ENCODE assay signal across 2 cellular contexts in the genomic region with DNA sequence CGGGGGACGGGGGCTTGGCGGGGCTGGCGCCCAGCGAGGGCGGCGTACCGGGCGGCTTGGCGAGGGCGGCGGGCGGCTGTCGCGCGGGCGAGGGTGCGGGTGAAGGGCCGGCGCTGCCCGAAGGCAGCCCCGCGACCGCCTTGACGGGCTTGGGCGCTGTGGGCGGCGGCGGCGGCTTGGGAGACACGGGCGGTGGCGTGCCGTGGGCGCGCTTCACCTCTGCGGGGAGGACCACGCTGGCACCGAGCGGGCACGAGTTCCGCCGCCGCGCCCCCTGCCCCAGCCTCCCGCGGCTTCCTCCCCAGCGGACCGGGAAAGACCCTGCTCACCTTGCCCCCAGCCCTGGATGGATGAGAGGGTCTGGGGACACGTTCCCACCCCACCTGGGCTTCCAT.
TF ChIP-seq lines count a peak whose summit lies in the region.

No MANE protein-coding gene starts in this region.

TF ChIP-seq in GM23338, 12 proteins besides CTCF, POLR2A, EP300 and RAD21 (continues in another document):
- no peak for TF ChIP-seq NANOG (IDR thresholded peaks at IDR 0.05; ENCODE audit: borderline replicate concordance)
- TF ChIP-seq, protein P1, sequence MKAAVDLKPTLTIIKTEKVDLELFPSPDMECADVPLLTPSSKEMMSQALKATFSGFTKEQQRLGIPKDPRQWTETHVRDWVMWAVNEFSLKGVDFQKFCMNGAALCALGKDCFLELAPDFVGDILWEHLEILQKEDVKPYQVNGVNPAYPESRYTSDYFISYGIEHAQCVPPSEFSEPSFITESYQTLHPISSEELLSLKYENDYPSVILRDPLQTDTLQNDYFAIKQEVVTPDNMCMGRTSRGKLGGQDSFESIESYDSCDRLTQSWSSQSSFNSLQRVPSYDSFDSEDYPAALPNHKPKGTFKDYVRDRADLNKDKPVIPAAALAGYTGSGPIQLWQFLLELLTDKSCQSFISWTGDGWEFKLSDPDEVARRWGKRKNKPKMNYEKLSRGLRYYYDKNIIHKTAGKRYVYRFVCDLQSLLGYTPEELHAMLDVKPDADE (IDR thresholded peaks at IDR 0.05), result no peak
- TF ChIP-seq ZNF331 (CRISPR knock-in tag; IDR thresholded peaks at IDR 0.05; ENCODE audit: low read depth), result no peak
- TF ChIP-seq STAT1 (IDR thresholded peaks at IDR 0.05; ENCODE audit: unreplicated experiment), result no peak
- TF ChIP-seq POLR2AphosphoS5 (IDR thresholded peaks at IDR 0.05; ENCODE audit: low read depth), result no peak
- no peak for TF ChIP-seq ZNF114 (CRISPR knock-in tag; IDR thresholded peaks at IDR 0.05)
- TF ChIP-seq, protein P2, sequence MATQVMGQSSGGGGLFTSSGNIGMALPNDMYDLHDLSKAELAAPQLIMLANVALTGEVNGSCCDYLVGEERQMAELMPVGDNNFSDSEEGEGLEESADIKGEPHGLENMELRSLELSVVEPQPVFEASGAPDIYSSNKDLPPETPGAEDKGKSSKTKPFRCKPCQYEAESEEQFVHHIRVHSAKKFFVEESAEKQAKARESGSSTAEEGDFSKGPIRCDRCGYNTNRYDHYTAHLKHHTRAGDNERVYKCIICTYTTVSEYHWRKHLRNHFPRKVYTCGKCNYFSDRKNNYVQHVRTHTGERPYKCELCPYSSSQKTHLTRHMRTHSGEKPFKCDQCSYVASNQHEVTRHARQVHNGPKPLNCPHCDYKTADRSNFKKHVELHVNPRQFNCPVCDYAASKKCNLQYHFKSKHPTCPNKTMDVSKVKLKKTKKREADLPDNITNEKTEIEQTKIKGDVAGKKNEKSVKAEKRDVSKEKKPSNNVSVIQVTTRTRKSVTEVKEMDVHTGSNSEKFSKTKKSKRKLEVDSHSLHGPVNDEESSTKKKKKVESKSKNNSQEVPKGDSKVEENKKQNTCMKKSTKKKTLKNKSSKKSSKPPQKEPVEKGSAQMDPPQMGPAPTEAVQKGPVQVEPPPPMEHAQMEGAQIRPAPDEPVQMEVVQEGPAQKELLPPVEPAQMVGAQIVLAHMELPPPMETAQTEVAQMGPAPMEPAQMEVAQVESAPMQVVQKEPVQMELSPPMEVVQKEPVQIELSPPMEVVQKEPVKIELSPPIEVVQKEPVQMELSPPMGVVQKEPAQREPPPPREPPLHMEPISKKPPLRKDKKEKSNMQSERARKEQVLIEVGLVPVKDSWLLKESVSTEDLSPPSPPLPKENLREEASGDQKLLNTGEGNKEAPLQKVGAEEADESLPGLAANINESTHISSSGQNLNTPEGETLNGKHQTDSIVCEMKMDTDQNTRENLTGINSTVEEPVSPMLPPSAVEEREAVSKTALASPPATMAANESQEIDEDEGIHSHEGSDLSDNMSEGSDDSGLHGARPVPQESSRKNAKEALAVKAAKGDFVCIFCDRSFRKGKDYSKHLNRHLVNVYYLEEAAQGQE (IDR thresholded peaks at IDR 0.05; ENCODE audit: unreplicated experiment), result no peak
- no peak for TF ChIP-seq EZH2 (IDR thresholded peaks at IDR 0.05; ENCODE audit: low read depth, unreplicated experiment)
- no peak for TF ChIP-seq EZH2phosphoT487 (IDR thresholded peaks at IDR 0.05; ENCODE audit: unreplicated experiment)
- no peak for TF ChIP-seq CREB1 (CRISPR knock-in tag; IDR thresholded peaks at IDR 0.05; ENCODE audit: low read depth)
- TF ChIP-seq JUNB (IDR thresholded peaks at IDR 0.05; ENCODE audit: unreplicated experiment), result no peak

TF ChIP-seq in H1, 55 proteins besides CTCF, POLR2A, EP300 and RAD21:
- no peak for TF ChIP-seq BRCA1 (IDR thresholded peaks at IDR 0.05; ENCODE audit: low read depth, low read length)
- no peak for TF ChIP-seq SIX5 (IDR thresholded peaks at IDR 0.05; ENCODE audit: low read depth, low read length)
- TF ChIP-seq, protein P3, sequence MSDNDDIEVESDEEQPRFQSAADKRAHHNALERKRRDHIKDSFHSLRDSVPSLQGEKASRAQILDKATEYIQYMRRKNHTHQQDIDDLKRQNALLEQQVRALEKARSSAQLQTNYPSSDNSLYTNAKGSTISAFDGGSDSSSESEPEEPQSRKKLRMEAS (IDR thresholded peaks at IDR 0.05), result no peak
- no peak for TF ChIP-seq CBX8 (IDR thresholded peaks at IDR 0.05; ENCODE audit: borderline replicate concordance, low read depth, low read length)
- TF ChIP-seq TEAD4 (IDR thresholded peaks at IDR 0.05; ENCODE audit: low read depth, low read length), result no peak
- TF ChIP-seq BACH1 (IDR thresholded peaks at IDR 0.05; ENCODE audit: low read length), result no peak
- no peak for TF ChIP-seq CEBPB (IDR thresholded peaks at IDR 0.05; ENCODE audit: low read depth, low read length)
- no peak for TF ChIP-seq NRF1 (IDR thresholded peaks at IDR 0.05; ENCODE audit: low read depth, low read length)
- TF ChIP-seq TAF1 (IDR thresholded peaks at IDR 0.05; ENCODE audit: low read depth, low read length), result no peak
- TF ChIP-seq CBX5 (IDR thresholded peaks at IDR 0.05; ENCODE audit: low read depth, low read length), result no peak
- TF ChIP-seq, protein P4, sequence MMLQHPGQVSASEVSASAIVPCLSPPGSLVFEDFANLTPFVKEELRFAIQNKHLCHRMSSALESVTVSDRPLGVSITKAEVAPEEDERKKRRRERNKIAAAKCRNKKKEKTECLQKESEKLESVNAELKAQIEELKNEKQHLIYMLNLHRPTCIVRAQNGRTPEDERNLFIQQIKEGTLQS (IDR thresholded peaks at IDR 0.05; ENCODE audit: insufficient read depth, low read depth, low read length), result no peak
- no peak for TF ChIP-seq KDM4A (IDR thresholded peaks at IDR 0.05; ENCODE audit: low read depth, low read length, severe bottlenecking)
- no peak for TF ChIP-seq HDAC6 (IDR thresholded peaks at IDR 0.05; ENCODE audit: low read depth, low read length)
- TF ChIP-seq, protein P5, sequence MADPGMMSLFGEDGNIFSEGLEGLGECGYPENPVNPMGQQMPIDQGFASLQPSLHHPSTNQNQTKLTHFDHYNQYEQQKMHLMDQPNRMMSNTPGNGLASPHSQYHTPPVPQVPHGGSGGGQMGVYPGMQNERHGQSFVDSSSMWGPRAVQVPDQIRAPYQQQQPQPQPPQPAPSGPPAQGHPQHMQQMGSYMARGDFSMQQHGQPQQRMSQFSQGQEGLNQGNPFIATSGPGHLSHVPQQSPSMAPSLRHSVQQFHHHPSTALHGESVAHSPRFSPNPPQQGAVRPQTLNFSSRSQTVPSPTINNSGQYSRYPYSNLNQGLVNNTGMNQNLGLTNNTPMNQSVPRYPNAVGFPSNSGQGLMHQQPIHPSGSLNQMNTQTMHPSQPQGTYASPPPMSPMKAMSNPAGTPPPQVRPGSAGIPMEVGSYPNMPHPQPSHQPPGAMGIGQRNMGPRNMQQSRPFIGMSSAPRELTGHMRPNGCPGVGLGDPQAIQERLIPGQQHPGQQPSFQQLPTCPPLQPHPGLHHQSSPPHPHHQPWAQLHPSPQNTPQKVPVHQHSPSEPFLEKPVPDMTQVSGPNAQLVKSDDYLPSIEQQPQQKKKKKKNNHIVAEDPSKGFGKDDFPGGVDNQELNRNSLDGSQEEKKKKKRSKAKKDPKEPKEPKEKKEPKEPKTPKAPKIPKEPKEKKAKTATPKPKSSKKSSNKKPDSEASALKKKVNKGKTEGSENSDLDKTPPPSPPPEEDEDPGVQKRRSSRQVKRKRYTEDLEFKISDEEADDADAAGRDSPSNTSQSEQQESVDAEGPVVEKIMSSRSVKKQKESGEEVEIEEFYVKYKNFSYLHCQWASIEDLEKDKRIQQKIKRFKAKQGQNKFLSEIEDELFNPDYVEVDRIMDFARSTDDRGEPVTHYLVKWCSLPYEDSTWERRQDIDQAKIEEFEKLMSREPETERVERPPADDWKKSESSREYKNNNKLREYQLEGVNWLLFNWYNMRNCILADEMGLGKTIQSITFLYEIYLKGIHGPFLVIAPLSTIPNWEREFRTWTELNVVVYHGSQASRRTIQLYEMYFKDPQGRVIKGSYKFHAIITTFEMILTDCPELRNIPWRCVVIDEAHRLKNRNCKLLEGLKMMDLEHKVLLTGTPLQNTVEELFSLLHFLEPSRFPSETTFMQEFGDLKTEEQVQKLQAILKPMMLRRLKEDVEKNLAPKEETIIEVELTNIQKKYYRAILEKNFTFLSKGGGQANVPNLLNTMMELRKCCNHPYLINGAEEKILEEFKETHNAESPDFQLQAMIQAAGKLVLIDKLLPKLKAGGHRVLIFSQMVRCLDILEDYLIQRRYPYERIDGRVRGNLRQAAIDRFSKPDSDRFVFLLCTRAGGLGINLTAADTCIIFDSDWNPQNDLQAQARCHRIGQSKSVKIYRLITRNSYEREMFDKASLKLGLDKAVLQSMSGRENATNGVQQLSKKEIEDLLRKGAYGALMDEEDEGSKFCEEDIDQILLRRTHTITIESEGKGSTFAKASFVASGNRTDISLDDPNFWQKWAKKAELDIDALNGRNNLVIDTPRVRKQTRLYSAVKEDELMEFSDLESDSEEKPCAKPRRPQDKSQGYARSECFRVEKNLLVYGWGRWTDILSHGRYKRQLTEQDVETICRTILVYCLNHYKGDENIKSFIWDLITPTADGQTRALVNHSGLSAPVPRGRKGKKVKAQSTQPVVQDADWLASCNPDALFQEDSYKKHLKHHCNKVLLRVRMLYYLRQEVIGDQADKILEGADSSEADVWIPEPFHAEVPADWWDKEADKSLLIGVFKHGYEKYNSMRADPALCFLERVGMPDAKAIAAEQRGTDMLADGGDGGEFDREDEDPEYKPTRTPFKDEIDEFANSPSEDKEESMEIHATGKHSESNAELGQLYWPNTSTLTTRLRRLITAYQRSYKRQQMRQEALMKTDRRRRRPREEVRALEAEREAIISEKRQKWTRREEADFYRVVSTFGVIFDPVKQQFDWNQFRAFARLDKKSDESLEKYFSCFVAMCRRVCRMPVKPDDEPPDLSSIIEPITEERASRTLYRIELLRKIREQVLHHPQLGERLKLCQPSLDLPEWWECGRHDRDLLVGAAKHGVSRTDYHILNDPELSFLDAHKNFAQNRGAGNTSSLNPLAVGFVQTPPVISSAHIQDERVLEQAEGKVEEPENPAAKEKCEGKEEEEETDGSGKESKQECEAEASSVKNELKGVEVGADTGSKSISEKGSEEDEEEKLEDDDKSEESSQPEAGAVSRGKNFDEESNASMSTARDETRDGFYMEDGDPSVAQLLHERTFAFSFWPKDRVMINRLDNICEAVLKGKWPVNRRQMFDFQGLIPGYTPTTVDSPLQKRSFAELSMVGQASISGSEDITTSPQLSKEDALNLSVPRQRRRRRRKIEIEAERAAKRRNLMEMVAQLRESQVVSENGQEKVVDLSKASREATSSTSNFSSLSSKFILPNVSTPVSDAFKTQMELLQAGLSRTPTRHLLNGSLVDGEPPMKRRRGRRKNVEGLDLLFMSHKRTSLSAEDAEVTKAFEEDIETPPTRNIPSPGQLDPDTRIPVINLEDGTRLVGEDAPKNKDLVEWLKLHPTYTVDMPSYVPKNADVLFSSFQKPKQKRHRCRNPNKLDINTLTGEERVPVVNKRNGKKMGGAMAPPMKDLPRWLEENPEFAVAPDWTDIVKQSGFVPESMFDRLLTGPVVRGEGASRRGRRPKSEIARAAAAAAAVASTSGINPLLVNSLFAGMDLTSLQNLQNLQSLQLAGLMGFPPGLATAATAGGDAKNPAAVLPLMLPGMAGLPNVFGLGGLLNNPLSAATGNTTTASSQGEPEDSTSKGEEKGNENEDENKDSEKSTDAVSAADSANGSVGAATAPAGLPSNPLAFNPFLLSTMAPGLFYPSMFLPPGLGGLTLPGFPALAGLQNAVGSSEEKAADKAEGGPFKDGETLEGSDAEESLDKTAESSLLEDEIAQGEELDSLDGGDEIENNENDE (IDR thresholded peaks at IDR 0.05; ENCODE audit: insufficient replicate concordance, low read length), result no peak
- TF ChIP-seq JUND (IDR thresholded peaks at IDR 0.05; ENCODE audit: low read length), result no peak
- TF ChIP-seq SP4 (IDR thresholded peaks at IDR 0.05; ENCODE audit: low read length), result no peak
- TF ChIP-seq SP2 (IDR thresholded peaks at IDR 0.05; ENCODE audit: low read length), result no peak
- no peak for TF ChIP-seq ASH2L (IDR thresholded peaks at IDR 0.05; ENCODE audit: low read length)
- no peak for TF ChIP-seq POU5F1 (IDR thresholded peaks at IDR 0.05; ENCODE audit: low read depth, low read length)
